In the genomic region with DNA sequence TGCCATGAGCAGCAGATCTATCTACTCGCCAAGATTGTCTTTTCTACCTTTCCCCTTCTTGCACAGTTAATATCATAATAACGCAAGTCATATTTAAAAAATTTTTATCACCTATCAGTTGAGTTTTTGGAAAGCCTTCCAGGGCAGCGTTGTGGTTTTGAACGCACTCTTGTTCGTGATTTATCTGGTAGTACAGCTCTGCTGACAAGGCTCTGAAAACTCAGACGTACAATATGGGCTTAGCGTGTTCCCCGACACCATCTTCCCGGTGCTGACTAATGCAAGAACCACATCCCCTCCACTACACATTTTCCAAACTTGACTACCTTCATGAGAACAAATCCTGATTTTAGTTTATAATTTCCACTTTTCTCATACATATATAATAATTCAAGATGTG, we compare ENCODE assay signal across 7 cellular contexts. TPM values are rescaled to one million over a fixed set of nuclear protein-coding genes. Genes with fewer than 3 reads are reported as not detected.
DNase-seq lines count a peak whose midpoint lies in the region; ATAC-seq lines count a peak whose summit lies in the region.

No MANE protein-coding gene starts in this region.

- intact Hi-C loops in activated T-helper 2 cell treated with anti-CD3 and anti-CD28 coated beads, Interferon-gamma antibody, Interleukin-2, Interleukin-4, amounts not matched to agents 10 μg/mL and 5 μg/mL and 100 μg/mL, durations not matched to agents 14 hours and 24 hours and 36 hours (cut with micrococcal nuclease), result loop anchor here (5.0 kb wide), 1 partner anchor 257 kb away; no protein-coding TSS in a partner anchor

- peaks cover 38% of the 10 kb centered on the region for H3K4me1 Mint-ChIP-seq in activated T-helper 2 cell treated with anti-CD3 and anti-CD28 coated beads, Interferon-gamma antibody, Interleukin-2, Interleukin-4, amounts not matched to agents 10 μg/mL and 5 μg/mL and 100 μg/mL, durations not matched to agents 14 hours and 24 hours and 36 hours (ENCODE audit: low read depth)
- H3K4me1 Mint-ChIP-seq in immature natural killer cell, result peaks cover 42 to 47% of the 10 kb centered on the region in 2 donors

- H3K27ac Mint-ChIP-seq in activated T-helper 2 cell treated with anti-CD3 and anti-CD28 coated beads, Interferon-gamma antibody, Interleukin-2, Interleukin-4, amounts not matched to agents 10 μg/mL and 5 μg/mL and 100 μg/mL, durations not matched to agents 14 hours and 24 hours and 36 hours, result peak overlapping the region; percentile 94
- H3K27ac Mint-ChIP-seq in immature natural killer cell, result peak overlapping the region; percentile 81 to 91 (median 87)

- H3K27me3 Mint-ChIP-seq in activated T-helper 2 cell treated with anti-CD3 and anti-CD28 coated beads, Interferon-gamma antibody, Interleukin-2, Interleukin-4, amounts not matched to agents 10 μg/mL and 5 μg/mL and 100 μg/mL, durations not matched to agents 14 hours and 24 hours and 36 hours (ENCODE audit: low read depth), result no peaks in the 10 kb centered on the region
- H3K27me3 Mint-ChIP-seq in immature natural killer cell (ENCODE audit: low read depth in 3 of 3), result peaks cover 12 to 23% (median 18%) of the 10 kb centered on the region in 3 donors

- no peaks in the 10 kb centered on the region for H3K9me3 Mint-ChIP-seq in activated T-helper 2 cell treated with anti-CD3 and anti-CD28 coated beads, Interferon-gamma antibody, Interleukin-2, Interleukin-4, amounts not matched to agents 10 μg/mL and 5 μg/mL and 100 μg/mL, durations not matched to agents 14 hours and 24 hours and 36 hours
- H3K9me3 Mint-ChIP-seq in immature natural killer cell, result no peaks in the 10 kb centered on the region

- peaks cover 26% of the 10 kb centered on the region for H3K36me3 Mint-ChIP-seq in activated T-helper 2 cell treated with anti-CD3 and anti-CD28 coated beads, Interferon-gamma antibody, Interleukin-2, Interleukin-4, amounts not matched to agents 10 μg/mL and 5 μg/mL and 100 μg/mL, durations not matched to agents 14 hours and 24 hours and 36 hours (ENCODE audit: low read depth)
- H3K36me3 Mint-ChIP-seq in immature natural killer cell, result no peaks in the 10 kb centered on the region

- ATAC-seq in stimulated activated naive CD8-positive, alpha-beta T cell treated with anti-CD3 and anti-CD28 coated beads, Interleukin-15, Interleukin-2, amounts not matched to agents 100 U/mL and 50 U/mL, for 24 hours, result no peak
- no peak for ATAC-seq in GM21360 (IDR thresholded peaks at IDR 0.05; ENCODE audit: unreplicated experiment)

- peak overlapping the region; percentile 69 for H3K4me3 ChIP-seq in Jurkat, Clone E6-1 (ENCODE audit: low read length)

- peak overlapping the region; percentile 89 for H3K4me3 Mint-ChIP-seq in activated T-helper 2 cell treated with anti-CD3 and anti-CD28 coated beads, Interferon-gamma antibody, Interleukin-2, Interleukin-4, amounts not matched to agents 10 μg/mL and 5 μg/mL and 100 μg/mL, durations not matched to agents 14 hours and 24 hours and 36 hours (ENCODE audit: low read depth)
- peak overlapping the region; percentile 88 to 95 (median 91) for H3K4me3 Mint-ChIP-seq in immature natural killer cell

- DNase-seq in Jurkat, Clone E6-1 (ENCODE audit: low read depth, low spot score), result no peak
- DNase-seq in activated T-helper 2 cell treated with anti-CD3 and anti-CD28 coated beads, Interferon-gamma antibody, Interleukin-2, Interleukin-4, amounts not matched to agents 10 μg/mL and 5 μg/mL and 100 μg/mL, durations not matched to agents 14 hours and 24 hours and 36 hours (ENCODE audit: low spot score), result no peak
- DNase-seq in immature natural killer cell, result no peak
- DNase-seq in stimulated activated naive CD8-positive, alpha-beta T cell treated with anti-CD3 and anti-CD28 coated beads, Interleukin-15, Interleukin-2, amounts not matched to agents 100 U/mL and 50 U/mL, for 24 hours, result peak; percentile 39
- no peak for DNase-seq in midbrain (lab: John Stamatoyannopoulos, UW)
- DNase-seq in NCI-H2081 treated with DMSO at 0.1 percent for 48 hours (lab: John Stamatoyannopoulos, UW), result no peak

RNA-seq across cellular contexts. Expression of gene NFIL3, which starts 1.6 kb away (rescaled TPM):
- polyA plus RNA-seq in Jurkat, Clone E6-1 (2012; ENCODE audit: insufficient read depth, insufficient read length), result 25.3 TPM
- 191 and 192 TPM in 2 replicates for total RNA-seq in activated T-helper 2 cell treated with anti-CD3 and anti-CD28 coated beads, Interferon-gamma antibody, Interleukin-2, Interleukin-4, amounts not matched to agents 10 μg/mL and 5 μg/mL and 100 μg/mL, durations not matched to agents 14 hours and 24 hours and 36 hours
- polyA plus RNA-seq in immature natural killer cell, result 10 to 100 TPM in 2 of 3 donors, 1 to 10 TPM in 1; 8.9 to 16.1 (median 14.1) TPM
